In the genomic region with DNA sequence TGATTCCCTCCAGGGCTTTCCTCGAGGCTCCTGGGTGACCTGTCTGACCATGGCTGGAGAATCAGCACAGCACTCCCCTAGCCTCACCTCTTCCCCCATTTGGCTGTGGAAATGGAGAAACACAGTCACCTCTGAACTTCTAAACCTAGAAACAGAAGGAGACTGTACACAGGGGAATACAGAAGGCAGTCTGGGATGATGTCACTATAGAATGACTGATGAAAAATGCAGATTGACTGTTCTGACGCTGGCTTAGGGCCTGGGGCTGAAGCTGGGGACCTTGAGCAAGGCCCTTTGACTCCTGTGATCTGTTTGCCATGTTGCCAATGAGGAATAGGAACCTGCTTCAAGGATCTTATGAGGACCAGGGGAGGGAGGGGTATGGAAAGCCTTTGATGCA, we compare ENCODE assay signal across 2 cellular contexts.
TF ChIP-seq lines count a peak whose summit lies in the region.

No MANE protein-coding gene starts in this region.

TF ChIP-seq in HEK293, 187 proteins besides CTCF, POLR2A, EP300 and RAD21:
- TF ChIP-seq ZNF335 (tag by site-specific recombination; conservative IDR thresholded peaks at IDR 0.05) (peak; percentile 22; the same call in 1 of the 2 replicates), KLF8 (tag by site-specific recombination; IDR thresholded peaks at IDR 0.05) (no peak)

TF ChIP-seq in K562, 482 proteins besides CTCF, POLR2A, EP300 and RAD21:
- TF ChIP-seq MEIS2 (IDR thresholded peaks at IDR 0.05; ENCODE audit: partially characterized antibody): peak; percentile 23
- TF ChIP-seq PYGO2 (tag; IDR thresholded peaks at IDR 0.05): no peak
- TF ChIP-seq ZNF239 (CRISPR knock-in tag; IDR thresholded peaks at IDR 0.05): no peak
- TF ChIP-seq PHF21A (IDR thresholded peaks at IDR 0.05; ENCODE audit: borderline replicate concordance, low read depth): no peak
- TF ChIP-seq, protein P1, sequence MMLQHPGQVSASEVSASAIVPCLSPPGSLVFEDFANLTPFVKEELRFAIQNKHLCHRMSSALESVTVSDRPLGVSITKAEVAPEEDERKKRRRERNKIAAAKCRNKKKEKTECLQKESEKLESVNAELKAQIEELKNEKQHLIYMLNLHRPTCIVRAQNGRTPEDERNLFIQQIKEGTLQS (IDR thresholded peaks at IDR 0.05): peak; percentile 55
- TF ChIP-seq, protein P1 (CRISPR knock-in tag; conservative IDR thresholded peaks at IDR 0.05): no peak
- TF ChIP-seq ZBTB9 (CRISPR knock-in tag; IDR thresholded peaks at IDR 0.05): no peak
- TF ChIP-seq NCOA2 (IDR thresholded peaks at IDR 0.05; ENCODE audit: partially characterized antibody in 2 of 2): no peak
- no peak for TF ChIP-seq ZFP91 (CRISPR knock-in tag; IDR thresholded peaks at IDR 0.05)
- no peak for TF ChIP-seq GABPB1 (CRISPR knock-in tag; IDR thresholded peaks at IDR 0.05)
- TF ChIP-seq ZNF408 (CRISPR knock-in tag; IDR thresholded peaks at IDR 0.05; ENCODE audit: low read depth): no peak
- no peak for TF ChIP-seq EHMT2 (IDR thresholded peaks at IDR 0.05)
- TF ChIP-seq GTF2A2 (tag; IDR thresholded peaks at IDR 0.05): no peak
- no peak for TF ChIP-seq TSC22D4 (tag; IDR thresholded peaks at IDR 0.05)
- TF ChIP-seq, protein P2, sequence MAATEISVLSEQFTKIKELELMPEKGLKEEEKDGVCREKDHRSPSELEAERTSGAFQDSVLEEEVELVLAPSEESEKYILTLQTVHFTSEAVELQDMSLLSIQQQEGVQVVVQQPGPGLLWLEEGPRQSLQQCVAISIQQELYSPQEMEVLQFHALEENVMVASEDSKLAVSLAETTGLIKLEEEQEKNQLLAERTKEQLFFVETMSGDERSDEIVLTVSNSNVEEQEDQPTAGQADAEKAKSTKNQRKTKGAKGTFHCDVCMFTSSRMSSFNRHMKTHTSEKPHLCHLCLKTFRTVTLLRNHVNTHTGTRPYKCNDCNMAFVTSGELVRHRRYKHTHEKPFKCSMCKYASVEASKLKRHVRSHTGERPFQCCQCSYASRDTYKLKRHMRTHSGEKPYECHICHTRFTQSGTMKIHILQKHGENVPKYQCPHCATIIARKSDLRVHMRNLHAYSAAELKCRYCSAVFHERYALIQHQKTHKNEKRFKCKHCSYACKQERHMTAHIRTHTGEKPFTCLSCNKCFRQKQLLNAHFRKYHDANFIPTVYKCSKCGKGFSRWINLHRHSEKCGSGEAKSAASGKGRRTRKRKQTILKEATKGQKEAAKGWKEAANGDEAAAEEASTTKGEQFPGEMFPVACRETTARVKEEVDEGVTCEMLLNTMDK (IDR thresholded peaks at IDR 0.05; ENCODE audit: borderline replicate concordance, insufficient read depth, low read depth, low read length, poor library complexity, severe bottlenecking): no peak
- TF ChIP-seq TBL1XR1 (IDR thresholded peaks at IDR 0.05; ENCODE audit: low read length in 2 of 2): no peak
- TF ChIP-seq, protein P3, sequence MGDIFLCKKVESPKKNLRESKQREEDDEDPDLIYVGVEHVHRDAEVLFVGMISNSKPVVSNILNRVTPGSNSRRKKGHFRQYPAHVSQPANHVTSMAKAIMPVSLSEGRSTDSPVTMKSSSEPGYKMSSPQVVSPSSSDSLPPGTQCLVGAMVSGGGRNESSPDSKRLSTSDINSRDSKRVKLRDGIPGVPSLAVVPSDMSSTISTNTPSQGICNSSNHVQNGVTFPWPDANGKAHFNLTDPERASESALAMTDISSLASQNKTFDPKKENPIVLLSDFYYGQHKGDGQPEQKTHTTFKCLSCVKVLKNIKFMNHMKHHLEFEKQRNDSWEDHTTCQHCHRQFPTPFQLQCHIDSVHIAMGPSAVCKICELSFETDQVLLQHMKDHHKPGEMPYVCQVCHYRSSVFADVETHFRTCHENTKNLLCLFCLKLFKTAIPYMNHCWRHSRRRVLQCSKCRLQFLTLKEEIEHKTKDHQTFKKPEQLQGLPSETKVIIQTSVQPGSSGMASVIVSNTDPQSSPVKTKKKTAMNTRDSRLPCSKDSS (IDR thresholded peaks at IDR 0.05; ENCODE audit: low read depth, partially characterized antibody): no peak
- TF ChIP-seq ATF2 (CRISPR knock-in tag; IDR thresholded peaks at IDR 0.05): no peak
